22 cellular contexts compared by ENCODE assay signal in genomic region chr5:5826911-5827310, GRCh38.
A peak's percentile ranks its signal among the peaks of the same experiment; 100 is the strongest.
DNase-seq lines count a peak whose midpoint lies in the region; ATAC-seq and TF ChIP-seq lines count a peak whose summit lies in the region.
"Had no signal": no experiment of that assay in that cellular context is flagged by ENCODE, and none has a peak within 500 bp of the region (broad histone marks: within the 10 kb centered on the region; RNA-seq: fewer than 3 reads in every experiment).

No MANE protein-coding gene starts in this region.

- no peaks in the 10 kb centered on the region for H3K27me3 ChIP-seq in GM23248 (replicated peaks; ENCODE audit: insufficient read depth)
- H3K27me3 ChIP-seq in psoas muscle (ENCODE audit: insufficient read depth in 3 of 3, low read length in 2 of 3), result no peaks in the 10 kb centered on the region
- H3K27me3 ChIP-seq: right lobe of liver, thyroid gland had no signal

- H3K4me1 ChIP-seq in GM23248 (ENCODE audit: insufficient read depth), result no peaks in the 10 kb centered on the region
- no peaks in the 10 kb centered on the region for H3K4me1 ChIP-seq in psoas muscle
- H3K4me1 ChIP-seq: right lobe of liver, thyroid gland had no signal

- no peak overlapping the region for H2AFZ ChIP-seq in GM23248

- 20 to 23% methylated on average over 6 of the region's 6 CpGs for WGBS in GM23248 (ENCODE audit: low coverage in 1 of 2, low lambda C conversion rate in 2 of 2, missing lambda C conversion rate in 2 of 2), 2 experiments
- WGBS in psoas muscle, 3 donors, result 59 to 72% (median 71%) methylated on average over 6 of the region's 6 CpGs

- H3K9me2 ChIP-seq in GM23248 (ENCODE audit: insufficient read depth), result no peaks in the 10 kb centered on the region

- H3K9ac ChIP-seq in GM23248, result no peak overlapping the region

- H3K36me3 ChIP-seq in GM23248 (ENCODE audit: low read depth), result no peaks in the 10 kb centered on the region
- H3K36me3 ChIP-seq in psoas muscle (ENCODE audit: insufficient read depth in 1 of 2, low read depth in 1 of 2), result no peaks in the 10 kb centered on the region
- H3K36me3 ChIP-seq: left ventricle myocardium inferior, right lobe of liver, thyroid gland had no signal

- H3K27ac ChIP-seq in GM23248, result no peak overlapping the region
- H3K27ac ChIP-seq in psoas muscle, result no peak overlapping the region
- H3K27ac ChIP-seq: epithelial cell of prostate, left ventricle myocardium inferior, right lobe of liver, thyroid gland had no signal

- intact Hi-C loops in psoas muscle (cut with DNase I), result no loop called here

- ATAC-seq in psoas muscle, result peak; percentile 75 to 98 (median 94)
- ATAC-seq in GM19397 (IDR thresholded peaks at IDR 0.05; ENCODE audit: unreplicated experiment), result no peak
- no peak for ATAC-seq in HG03280 (IDR thresholded peaks at IDR 0.05; ENCODE audit: unreplicated experiment)
- ATAC-seq: right lobe of liver; stimulated activated naive CD8-positive, alpha-beta T cell treated with anti-CD3 and anti-CD28 coated beads, Interleukin-15, Interleukin-2, amounts not matched to agents 100 U/mL and 50 U/mL, for 24 hours had no signal

- no peaks in the 10 kb centered on the region for H4K20me1 ChIP-seq in GM23248 (ENCODE audit: insufficient read depth)

- in situ Hi-C loops in GM23248 (cut with MboI), result no loop called here

- DNase-seq in GM23248 (peak; percentile 41), RKO (ENCODE audit: low spot score) (peak; percentile 5), fibroblast of peridontal ligament (ENCODE audit: extremely low read depth) (peak; percentile 0), psoas muscle (no peak), DMS 273 (lab: John Stamatoyannopoulos, UW; ENCODE audit: unreplicated experiment) (no peak)
- no peak for DNase-seq in stimulated activated naive CD4-positive, alpha-beta T cell treated with Interleukin-2 at 50 U/mL for 16 hours (lab: John Stamatoyannopoulos, UW)
- DNase-seq: activated B cell treated with CpG ODN at 0.5 μM for 24 hours; activated CD4-positive, alpha-beta memory T cell treated with anti-CD3 and anti-CD28 coated beads for 36 hours; EL; hypothalamus; Karpas-422; left ventricle myocardium inferior; NCI-H1694; NCI-H510A treated with DMSO at 0.1 percent for 48 hours; nephron progenitor cell; right lobe of liver; stimulated activated naive CD8-positive, alpha-beta T cell treated with anti-CD3 and anti-CD28 coated beads, Interleukin-15, Interleukin-2, amounts not matched to agents 100 U/mL and 50 U/mL, for 24 hours; T1000; thyroid gland had no signal

- H3K9me3 ChIP-seq in GM23248 (ENCODE audit: low read depth), result no peaks in the 10 kb centered on the region
- H3K9me3 ChIP-seq in psoas muscle, result no peaks in the 10 kb centered on the region
- H3K9me3 ChIP-seq: left ventricle myocardium inferior, right lobe of liver, thyroid gland had no signal

- no peaks in the 10 kb centered on the region for H3K79me2 ChIP-seq in GM23248 (ENCODE audit: insufficient read depth)

- H3K4me3 ChIP-seq in GM23248 (no peak overlapping the region), psoas muscle (no peak overlapping the region)
- H3K4me3 ChIP-seq: left ventricle myocardium inferior, right lobe of liver, thyroid gland had no signal

- H3F3A ChIP-seq in GM23248 (ENCODE audit: insufficient read depth), result no peaks in the 10 kb centered on the region

- no peak for TF ChIP-seq CTCF in psoas muscle (IDR thresholded peaks at IDR 0.05)

- no peak overlapping the region for H3K4me2 ChIP-seq in GM23248 (ENCODE audit: unreplicated experiment)

Comparison
In these comparisons a context has a peak if more than half of its experiments do, and no peak if none do; other contexts are left out.
1. DNase-seq: peak in GM23248 (single experiment), RKO (single experiment) and fibroblast of peridontal ligament (single experiment); none in psoas muscle (0 of 2), stimulated activated naive CD4-positive, alpha-beta T cell treated with Interleukin-2 at 50 U/mL for 16 hours (single experiment) and DMS 273 (single experiment).
2. ATAC-seq: peak in psoas muscle (4 of 4); none in GM19397 (single experiment) and HG03280 (single experiment).